Comparison of ENCODE assay signal across 11 cellular contexts in the genomic region with DNA sequence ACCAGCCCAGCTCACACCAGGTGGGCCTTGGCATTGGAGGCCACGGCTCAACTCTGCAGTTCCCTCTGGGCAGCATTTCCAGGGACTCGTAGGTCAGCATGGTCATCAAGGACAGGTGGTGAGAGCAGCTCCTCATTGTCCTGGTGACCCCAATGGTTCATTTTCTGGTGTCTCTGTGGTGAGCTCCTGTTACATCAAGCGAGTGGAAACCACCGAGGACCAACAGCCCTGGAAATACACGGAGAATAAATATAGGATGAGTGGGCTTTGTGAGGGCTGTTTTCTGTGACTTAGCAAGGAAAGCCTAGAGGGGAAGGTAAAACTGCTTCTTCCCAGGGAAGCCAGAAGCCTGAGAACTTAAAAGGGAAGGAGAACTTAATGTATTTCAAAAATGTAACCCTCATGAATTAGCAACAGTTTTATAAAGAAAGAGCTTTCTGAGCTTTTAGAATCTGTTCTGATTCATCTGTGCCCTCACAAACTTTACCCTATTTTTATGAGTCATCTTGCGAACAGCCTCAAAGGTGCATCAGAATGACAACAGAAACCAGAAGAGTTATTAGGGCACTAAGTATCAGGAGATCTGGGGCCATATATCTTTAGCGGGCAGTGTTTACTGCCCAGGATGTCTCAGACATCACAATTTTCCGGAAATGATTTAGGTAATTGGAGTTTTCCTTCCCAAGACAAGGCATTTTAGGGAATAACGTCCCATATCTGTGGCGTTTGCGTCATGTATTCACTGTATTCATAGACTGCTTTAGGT. TPM values are rescaled to one million over a fixed set of nuclear protein-coding genes. Genes with fewer than 3 reads are reported as not detected.
DNase-seq lines count a peak whose midpoint lies in the region; ATAC-seq, FAIRE-seq and TF ChIP-seq lines count a peak whose summit lies in the region.
"Had no signal": no experiment of that assay in that cellular context is flagged by ENCODE, and none has a peak within 500 bp of the region (broad histone marks: within the 10 kb centered on the region; RNA-seq: fewer than 3 reads in every experiment).

No MANE protein-coding gene starts in this region.

- FAIRE-seq in astrocyte (lab: Jason Lieb, UNC) = no peak
- FAIRE-seq: colon had no signal

- no peaks in the 10 kb centered on the region for H3K27me3 Mint-ChIP-seq in activated T-cell treated with anti-CD3 and anti-CD28 coated beads, Interleukin-2, amount 50 U/mL, for 72 hours (ENCODE audit: low read depth)
- H3K27me3 Mint-ChIP-seq in astrocyte (ENCODE audit: low read depth, unreplicated experiment) (no peaks in the 10 kb centered on the region), glutamatergic neuron (ENCODE audit: unreplicated experiment) (no peaks in the 10 kb centered on the region)
- H3K27me3 Mint-ChIP-seq in stimulated activated naive B cell treated with anti-CD40 and anti-IgM and Interleukin-4, amounts not matched to agents 10 μg/mL and 1 μg/mL and 100 μg/mL, for 72 hours = no peaks in the 10 kb centered on the region

- H3K4me2 ChIP-seq in astrocyte (ENCODE audit: low read length) = no peak overlapping the region

- H3K9me3 Mint-ChIP-seq in activated T-cell treated with anti-CD3 and anti-CD28 coated beads, Interleukin-2, amount 50 U/mL, for 72 hours = no peaks in the 10 kb centered on the region
- H3K9me3 Mint-ChIP-seq in astrocyte (ENCODE audit: unreplicated experiment) (peaks cover 2% of the 10 kb centered on the region), glutamatergic neuron (ENCODE audit: unreplicated experiment) (no peaks in the 10 kb centered on the region)
- no peaks in the 10 kb centered on the region for H3K9me3 Mint-ChIP-seq in stimulated activated naive B cell treated with anti-CD40 and anti-IgM and Interleukin-4, amounts not matched to agents 10 μg/mL and 1 μg/mL and 100 μg/mL, for 72 hours

- no peaks in the 10 kb centered on the region for H3K79me2 ChIP-seq in astrocyte (ENCODE audit: insufficient read depth, low read length)

- no peaks in the 10 kb centered on the region for H3K4me1 ChIP-seq in astrocyte (ENCODE audit: insufficient read depth, low read length)

- TF ChIP-seq CTCF in astrocyte (IDR thresholded peaks at IDR 0.05; ENCODE audit: insufficient read depth, low read depth, low read length) (no peak), glutamatergic neuron (IDR thresholded peaks at IDR 0.05; ENCODE audit: partially characterized antibody, unreplicated experiment) (no peak)

- peak; percentile 90 to 94 for ATAC-seq in activated T-cell treated with anti-CD3 and anti-CD28 coated beads, Interleukin-2, amount 50 U/mL, for 72 hours (replicated peaks in 1 of 2)
- ATAC-seq in stimulated activated naive B cell treated with anti-CD40 and anti-IgM and Interleukin-4, amounts not matched to agents 10 μg/mL and 1 μg/mL and 100 μg/mL, for 72 hours (replicated peaks) = peak; percentile 73 to 91

- no peaks in the 10 kb centered on the region for H3K9me3 ChIP-seq in astrocyte (ENCODE audit: insufficient read depth, low read depth, low read length)
- H3K9me3 ChIP-seq: Caco-2 had no signal

- H3K9ac ChIP-seq in astrocyte (ENCODE audit: low read length) = no peak overlapping the region

- no peaks in the 10 kb centered on the region for H4K20me1 ChIP-seq in astrocyte (ENCODE audit: insufficient read depth, low read length)

- peak in 1 of 2 donors; percentile 17 for DNase-seq in activated T-cell treated with anti-CD3 and anti-CD28 coated beads, Interleukin-2, amount 50 U/mL, for 72 hours
- DNase-seq in activated T-cell treated with anti-CD3 and anti-CD28 coated beads, Interleukin-2, amount 50 U/mL, for 1 hour = no peak
- peak; percentile 33 for DNase-seq in HT1080 (ENCODE audit: low read depth)
- no peak for DNase-seq in astrocyte (ENCODE audit: low read depth)
- no peak for DNase-seq in stimulated activated naive B cell treated with anti-CD40 and anti-IgM and Interleukin-4, amounts not matched to agents 10 μg/mL and 1 μg/mL and 100 μg/mL, for 72 hours
- no peak for DNase-seq in glutamatergic neuron
- DNase-seq in GM03348 (ENCODE audit: low spot score) = no peak
- DNase-seq in SHP77 (lab: John Stamatoyannopoulos, UW) = no peak
- DNase-seq: Caco-2, NCI-H2227 treated with DMSO at 0.1 percent for 48 hours had no signal

- H3K36me3 ChIP-seq in astrocyte (ENCODE audit: insufficient read depth, low read length) = no peaks in the 10 kb centered on the region

- no peak overlapping the region for H2AFZ ChIP-seq in astrocyte (ENCODE audit: low read depth, low read length)

- peaks cover 21% of the 10 kb centered on the region for H3K4me1 Mint-ChIP-seq in activated T-cell treated with anti-CD3 and anti-CD28 coated beads, Interleukin-2, amount 50 U/mL, for 72 hours (ENCODE audit: low read depth)
- peaks cover 14% of the 10 kb centered on the region for H3K4me1 Mint-ChIP-seq in astrocyte (ENCODE audit: low read depth, unreplicated experiment)
- peaks cover 5 to 20% of the 10 kb centered on the region in 2 donors for H3K4me1 Mint-ChIP-seq in stimulated activated naive B cell treated with anti-CD40 and anti-IgM and Interleukin-4, amounts not matched to agents 10 μg/mL and 1 μg/mL and 100 μg/mL, for 72 hours
- no peaks in the 10 kb centered on the region for H3K4me1 Mint-ChIP-seq in glutamatergic neuron (ENCODE audit: low read depth, unreplicated experiment)

- H3K4me3 Mint-ChIP-seq in activated T-cell treated with anti-CD3 and anti-CD28 coated beads, Interleukin-2, amount 50 U/mL, for 72 hours = peak overlapping the region; percentile 69 to 77
- peak overlapping the region; percentile 20 for H3K4me3 Mint-ChIP-seq in astrocyte (ENCODE audit: unreplicated experiment)
- no peak overlapping the region for H3K4me3 Mint-ChIP-seq in stimulated activated naive B cell treated with anti-CD40 and anti-IgM and Interleukin-4, amounts not matched to agents 10 μg/mL and 1 μg/mL and 100 μg/mL, for 72 hours
- H3K4me3 Mint-ChIP-seq in glutamatergic neuron (ENCODE audit: unreplicated experiment) = no peak overlapping the region

- H3K4me3 ChIP-seq in astrocyte (ENCODE audit: insufficient read depth, low read depth, low read length) = no peak overlapping the region

- peak overlapping the region; percentile 24 for H3K27ac Mint-ChIP-seq in activated T-cell treated with anti-CD3 and anti-CD28 coated beads, Interleukin-2, amount 50 U/mL, for 72 hours
- H3K27ac Mint-ChIP-seq in astrocyte (ENCODE audit: unreplicated experiment) (no peak overlapping the region), glutamatergic neuron (ENCODE audit: unreplicated experiment) (no peak overlapping the region)
- peak overlapping the region; percentile 4 for H3K27ac Mint-ChIP-seq in stimulated activated naive B cell treated with anti-CD40 and anti-IgM and Interleukin-4, amounts not matched to agents 10 μg/mL and 1 μg/mL and 100 μg/mL, for 72 hours

- no peaks in the 10 kb centered on the region for H3K36me3 Mint-ChIP-seq in activated T-cell treated with anti-CD3 and anti-CD28 coated beads, Interleukin-2, amount 50 U/mL, for 72 hours (ENCODE audit: insufficient read depth in 2 of 2)
- H3K36me3 Mint-ChIP-seq in astrocyte (ENCODE audit: low read depth, unreplicated experiment) (no peaks in the 10 kb centered on the region), glutamatergic neuron (ENCODE audit: unreplicated experiment) (no peaks in the 10 kb centered on the region)
- H3K36me3 Mint-ChIP-seq in stimulated activated naive B cell treated with anti-CD40 and anti-IgM and Interleukin-4, amounts not matched to agents 10 μg/mL and 1 μg/mL and 100 μg/mL, for 72 hours = no peaks in the 10 kb centered on the region

- no peaks in the 10 kb centered on the region for H3K27me3 ChIP-seq in astrocyte (ENCODE audit: insufficient read depth, low read length)

- H3K27ac ChIP-seq in astrocyte (ENCODE audit: low read depth, low read length) = no peak overlapping the region

RNA-seq across cellular contexts. Expression of gene C2orf92, which starts 18.7 kb away (rescaled TPM):
- total RNA-seq in activated T-cell treated with anti-CD3 and anti-CD28 coated beads, Interleukin-2, amount 50 U/mL, for 72 hours = 10 to 100 TPM; 15.2 to 18.0 TPM
- total RNA-seq in HT1080 (2014; rRNA removed; shearing (Covaris generic)) = 1.0 and 1.7 TPM in 2 replicates
- 0.42 and 0.87 TPM in 2 replicates for polyA plus RNA-seq in HT1080 (2015; cell fraction: cytosol; rRNA removed)
- 2.8 and 6.3 TPM in 2 replicates for polyA plus RNA-seq in HT1080 (2015; cell fraction: nucleus; rRNA removed)
- 8.5 and 15.3 TPM in 2 replicates for total RNA-seq in astrocyte
- 19.6 TPM for total RNA-seq in glutamatergic neuron (ENCODE audit: unreplicated experiment)

RNA-seq across cellular contexts. Expression of gene ACTR1B, which starts 24.4 kb away (rescaled TPM):
- 100 to 1,000 TPM; 123 to 129 TPM for total RNA-seq in activated T-cell treated with anti-CD3 and anti-CD28 coated beads, Interleukin-2, amount 50 U/mL, for 72 hours
- 46.7 and 46.9 TPM in 2 replicates for total RNA-seq in HT1080 (2014; rRNA removed; shearing (Covaris generic))
- polyA plus RNA-seq in HT1080 (2015; cell fraction: cytosol; rRNA removed) = 60.7 and 61.7 TPM in 2 replicates
- polyA plus RNA-seq in HT1080 (2015; cell fraction: nucleus; rRNA removed) = 87.1 and 94.9 TPM in 2 replicates
- total RNA-seq in astrocyte = 35.6 and 36.2 TPM in 2 replicates
- 104 TPM for total RNA-seq in glutamatergic neuron (ENCODE audit: unreplicated experiment)

RNA-seq across cellular contexts. Expression of gene ZAP70, which starts 25.1 kb away (rescaled TPM):
- total RNA-seq in activated T-cell treated with anti-CD3 and anti-CD28 coated beads, Interleukin-2, amount 50 U/mL, for 72 hours = 100 to 1,000 TPM; 164 to 190 TPM
- 0.47 TPM in 1 of 2 replicates, not detected in the other for total RNA-seq in HT1080 (2014; rRNA removed; shearing (Covaris generic))
- not detected in 2 replicates for polyA plus RNA-seq in HT1080 (2015; cell fraction: cytosol; rRNA removed)
- 0.26 TPM in 1 of 2 replicates, not detected in the other for polyA plus RNA-seq in HT1080 (2015; cell fraction: nucleus; rRNA removed)
- total RNA-seq in astrocyte = 0.14 and 0.73 TPM in 2 replicates
- total RNA-seq in glutamatergic neuron (ENCODE audit: unreplicated experiment) = 1.3 TPM

RNA-seq across cellular contexts. Expression of gene COX5B, which starts 42.4 kb away (rescaled TPM):
- total RNA-seq in activated T-cell treated with anti-CD3 and anti-CD28 coated beads, Interleukin-2, amount 50 U/mL, for 72 hours = 100 to 1,000 TPM; 175 to 181 TPM
- total RNA-seq in HT1080 (2014; rRNA removed; shearing (Covaris generic)) = 262 and 548 TPM in 2 replicates
- polyA plus RNA-seq in HT1080 (2015; cell fraction: cytosol; rRNA removed) = 248 and 350 TPM in 2 replicates
- polyA plus RNA-seq in HT1080 (2015; cell fraction: nucleus; rRNA removed) = 126 and 163 TPM in 2 replicates
- total RNA-seq in astrocyte = 213 and 228 TPM in 2 replicates
- 207 TPM for total RNA-seq in glutamatergic neuron (ENCODE audit: unreplicated experiment)

Comparison
In these comparisons a context has a peak if more than half of its experiments do, and no peak if none do; other contexts are left out.
1. H3K27ac Mint-ChIP-seq: peak in activated T-cell treated with anti-CD3 and anti-CD28 coated beads, Interleukin-2, amount 50 U/mL, for 72 hours (single experiment) and stimulated activated naive B cell treated with anti-CD40 and anti-IgM and Interleukin-4, amounts not matched to agents 10 μg/mL and 1 μg/mL and 100 μg/mL, for 72 hours (single experiment); none in astrocyte (single experiment) and glutamatergic neuron (single experiment).
2. H3K4me3 Mint-ChIP-seq: peak in activated T-cell treated with anti-CD3 and anti-CD28 coated beads, Interleukin-2, amount 50 U/mL, for 72 hours (2 of 2) and astrocyte (single experiment); none in stimulated activated naive B cell treated with anti-CD40 and anti-IgM and Interleukin-4, amounts not matched to agents 10 μg/mL and 1 μg/mL and 100 μg/mL, for 72 hours (0 of 2) and glutamatergic neuron (single experiment).
3. RNA of gene ZAP70, which starts 25.1 kb away (total RNA-seq): 164 to 190 TPM in activated T-cell treated with anti-CD3 and anti-CD28 coated beads, Interleukin-2, amount 50 U/mL, for 72 hours; 1.3 TPM in glutamatergic neuron (single experiment), 0.14 to 0.73 TPM in astrocyte and 0.47 TPM in HT1080; every median in the first group is over 10 times any median in the second.